ENCODE assay signal across 20 cellular contexts in the genomic region with DNA sequence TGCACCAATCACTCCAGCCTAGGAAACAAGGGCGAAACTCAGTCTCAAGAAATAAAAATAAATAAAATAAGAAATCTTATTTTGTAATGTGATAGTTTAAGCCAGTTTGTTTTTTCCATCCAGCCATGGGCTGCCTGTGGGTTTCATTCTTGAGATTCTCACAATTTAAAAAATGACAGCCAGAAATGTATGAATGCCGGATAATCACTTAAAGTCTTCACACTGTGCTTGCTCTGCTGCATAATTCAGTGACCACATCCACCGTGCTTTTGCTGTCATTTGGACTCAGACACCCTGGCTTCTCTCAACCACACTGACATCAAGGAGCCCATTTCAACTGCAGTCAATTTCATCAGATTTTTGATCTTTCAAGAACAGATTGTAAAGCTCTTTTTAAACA.
DNase-seq lines count a peak whose midpoint lies in the region; ATAC-seq and TF ChIP-seq lines count a peak whose summit lies in the region.
"Had no signal": no experiment of that assay in that cellular context is flagged by ENCODE, and none has a peak within 500 bp of the region (broad histone marks: within the 10 kb centered on the region; RNA-seq: fewer than 3 reads in every experiment).

No MANE protein-coding gene starts in this region.

- DNase-seq in AG08395 (ENCODE audit: low spot score) = peak; percentile 10
- peak in 1 of 2 experiments; percentile 24 for DNase-seq in SJSA1 (ENCODE audit: low read depth in 1 of 2, low spot score in 2 of 2)
- no peak for DNase-seq in chondrocyte (ENCODE audit: low spot score)
- no peak for DNase-seq in osteocyte (ENCODE audit: extremely low spot score, unreplicated experiment)
- DNase-seq in GM19240 (ENCODE audit: insufficient read length, low spot score) = no peak
- no peak for DNase-seq in activated CD8-positive, alpha-beta memory T cell treated with anti-CD3 and anti-CD28 coated beads, Interleukin-2, amount 50 U/mL, for 48 hours
- DNase-seq in activated CD8-positive, alpha-beta T cell treated with anti-CD3 and anti-CD28 coated beads, Interleukin-2, amount 10 ng/mL, durations not matched to agents 7 days and 5 days = no peak
- no peak for DNase-seq in RKO (ENCODE audit: low spot score)
- DNase-seq: 8988T, HFFc6, Karpas-422, NCI-H1105 treated with DMSO at 0.1 percent for 48 hours, NCI-H2029, NCI-H2171, NCI-H446, NCI-H69, SHP77 had no signal

- no peaks in the 10 kb centered on the region for H3K27me3 Mint-ChIP-seq in chondrocyte (ENCODE audit: low read depth)
- H3K27me3 Mint-ChIP-seq in osteocyte (ENCODE audit: unreplicated experiment) = no peaks in the 10 kb centered on the region
- no peaks in the 10 kb centered on the region for H3K27me3 Mint-ChIP-seq in activated CD8-positive, alpha-beta T cell treated with anti-CD3 and anti-CD28 coated beads, Interleukin-2, amount 10 ng/mL, durations not matched to agents 7 days and 5 days (ENCODE audit: low read depth)

- no peak overlapping the region for H3K4me3 ChIP-seq in SJSA1

- POLR2A ChIA-PET in activated CD8-positive, alpha-beta T cell treated with anti-CD3 and anti-CD28 coated beads, Interleukin-2, amount 10 ng/mL, durations not matched to agents 7 days and 5 days (lab: Charles Lee) = no interaction called here

- no peak for TF ChIP-seq CTCF in chondrocyte (IDR thresholded peaks at IDR 0.05)
- no peak for TF ChIP-seq CTCF in osteocyte (IDR thresholded peaks at IDR 0.05)

- H3K27me3 ChIP-seq in SJSA1 (replicated peaks) = no peaks in the 10 kb centered on the region

- CTCF ChIA-PET in activated CD8-positive, alpha-beta T cell treated with anti-CD3 and anti-CD28 coated beads, Interleukin-2, amount 10 ng/mL, durations not matched to agents 7 days and 5 days (lab: Charles Lee) = no interaction called here

- H3K4me1 Mint-ChIP-seq in chondrocyte (ENCODE audit: low read depth) (peaks cover 19% of the 10 kb centered on the region), osteocyte (ENCODE audit: unreplicated experiment) (peaks cover 20% of the 10 kb centered on the region)
- no peaks in the 10 kb centered on the region for H3K4me1 Mint-ChIP-seq in activated CD8-positive, alpha-beta T cell treated with anti-CD3 and anti-CD28 coated beads, Interleukin-2, amount 10 ng/mL, durations not matched to agents 7 days and 5 days (ENCODE audit: low read depth)

- H3K9me3 ChIP-seq in SJSA1 (replicated peaks) = 0 out of 2 replicates have a peak, but pooled peaks cover 3% of the 10 kb centered on the region

- no peak overlapping the region for H3K4me3 Mint-ChIP-seq in chondrocyte (ENCODE audit: unreplicated experiment)
- H3K4me3 Mint-ChIP-seq in osteocyte (ENCODE audit: unreplicated experiment) = no peak overlapping the region
- H3K4me3 Mint-ChIP-seq in activated CD8-positive, alpha-beta T cell treated with anti-CD3 and anti-CD28 coated beads, Interleukin-2, amount 10 ng/mL, durations not matched to agents 7 days and 5 days = no peak overlapping the region
- H3K4me3 Mint-ChIP-seq: CD14-positive monocyte, HFFc6 had no signal

- no peak for ATAC-seq in activated CD8-positive, alpha-beta T cell treated with anti-CD3 and anti-CD28 coated beads, Interleukin-2, amount 10 ng/mL, durations not matched to agents 7 days and 5 days
- ATAC-seq: HepG2, SK-N-SH treated with all-trans-retinoic acid at 6 μM for 48 hours had no signal

- H3K4me1 ChIP-seq in SJSA1 (replicated peaks) = peaks cover 18% of the 10 kb centered on the region

- H3K36me3 ChIP-seq in SJSA1 = no peaks in the 10 kb centered on the region

- H3K27ac ChIP-seq in SJSA1 = peak overlapping the region; percentile 35

- H3K27ac Mint-ChIP-seq in chondrocyte (ENCODE audit: unreplicated experiment) = peak overlapping the region; percentile 83
- H3K27ac Mint-ChIP-seq in osteocyte (ENCODE audit: unreplicated experiment) = peak overlapping the region; percentile 59
- H3K27ac Mint-ChIP-seq in activated CD8-positive, alpha-beta T cell treated with anti-CD3 and anti-CD28 coated beads, Interleukin-2, amount 10 ng/mL, durations not matched to agents 7 days and 5 days = no peak overlapping the region
- H3K27ac Mint-ChIP-seq: HFFc6 had no signal

- H3K36me3 Mint-ChIP-seq in chondrocyte (ENCODE audit: low read depth) = no peaks in the 10 kb centered on the region
- H3K36me3 Mint-ChIP-seq in osteocyte (ENCODE audit: unreplicated experiment) = no peaks in the 10 kb centered on the region
- H3K36me3 Mint-ChIP-seq in activated CD8-positive, alpha-beta T cell treated with anti-CD3 and anti-CD28 coated beads, Interleukin-2, amount 10 ng/mL, durations not matched to agents 7 days and 5 days (ENCODE audit: low read depth) = no peaks in the 10 kb centered on the region
- H3K36me3 Mint-ChIP-seq: CD14-positive monocyte had no signal

- H3K9me3 Mint-ChIP-seq in chondrocyte (ENCODE audit: low read depth) (no peaks in the 10 kb centered on the region), osteocyte (ENCODE audit: unreplicated experiment) (no peaks in the 10 kb centered on the region)
- H3K9me3 Mint-ChIP-seq in activated CD8-positive, alpha-beta T cell treated with anti-CD3 and anti-CD28 coated beads, Interleukin-2, amount 10 ng/mL, durations not matched to agents 7 days and 5 days (ENCODE audit: insufficient read depth) = no peaks in the 10 kb centered on the region
- H3K9me3 Mint-ChIP-seq: HFFc6 had no signal
